ENCODE assay signal across 8 cellular contexts in genomic region chr11:78350101-78350645, GRCh38.
A peak's percentile ranks its signal among the peaks of the same experiment; 100 is the strongest.
DNase-seq lines count a peak whose midpoint lies in the region; ATAC-seq and TF ChIP-seq lines count a peak whose summit lies in the region.

No MANE protein-coding gene starts in this region.

- TF ChIP-seq CTCF in gastroesophageal sphincter (IDR thresholded peaks at IDR 0.05) (no peak), psoas muscle (IDR thresholded peaks at IDR 0.05) (no peak)

- TF ChIP-seq EP300 in gastroesophageal sphincter (IDR thresholded peaks at IDR 0.05) = no peak

- H3K27me3 ChIP-seq in gastroesophageal sphincter (no peaks in the 10 kb centered on the region), psoas muscle (ENCODE audit: insufficient read depth in 3 of 3, low read length in 2 of 3) (no peaks in the 10 kb centered on the region)

- ATAC-seq in gastroesophageal sphincter (peak; percentile 29), psoas muscle (peak in 1 of 4 donors; percentile 32), GM18909 (IDR thresholded peaks at IDR 0.05; ENCODE audit: poor library complexity, unreplicated experiment) (no peak), HG02973 (IDR thresholded peaks at IDR 0.05; ENCODE audit: unreplicated experiment) (no peak)

- no peaks in the 10 kb centered on the region for H3K9me3 ChIP-seq in gastroesophageal sphincter
- no peaks in the 10 kb centered on the region for H3K9me3 ChIP-seq in psoas muscle

- no peaks in the 10 kb centered on the region for H3K36me3 ChIP-seq in gastroesophageal sphincter
- no peaks in the 10 kb centered on the region for H3K36me3 ChIP-seq in psoas muscle (ENCODE audit: insufficient read depth in 1 of 2, low read depth in 1 of 2)

- 6 to 17% methylated on average over 5 to 6 of the region's 6 CpGs for WGBS in gastroesophageal sphincter (ENCODE audit: low coverage in 1 of 2), 2 donors
- 15 to 16% (median 16%) methylated on average over 6 of the region's 6 CpGs for WGBS in psoas muscle, 3 donors

- intact Hi-C loops in psoas muscle (cut with DNase I) = loop anchor here in 1 of 2 donors (10.0 kb wide), 1 partner anchor 65 kb away; the partner anchor contains the start of gene GAB2

- H3K4me1 ChIP-seq in gastroesophageal sphincter (peaks cover 16 to 80% (median 36%) of the 10 kb centered on the region in 3 donors), psoas muscle (peaks cover 13% of the 10 kb centered on the region)

- TF ChIP-seq POLR2A in gastroesophageal sphincter (IDR thresholded peaks at IDR 0.05) = no peak

- DNase-seq in SIG-M5 treated with dmso at 0.1 percent for 504 hours (lab: John Stamatoyannopoulos, UW; ENCODE audit: unreplicated experiment) (peak; percentile 83), SIG-M5 (lab: John Stamatoyannopoulos, UW) (no peak), SKM-1 treated with dmso at 0.1 percent for 144 hours (lab: John Stamatoyannopoulos, UW; ENCODE audit: unreplicated experiment) (peak; percentile 84), psoas muscle (no peak), germinal center (ENCODE audit: low spot score) (no peak)

- H3K4me3 ChIP-seq in gastroesophageal sphincter (peak overlapping the region; percentile 24 to 30), psoas muscle (peak overlapping the region; percentile 42)

- peak overlapping the region; percentile 30 to 72 (median 70) for H3K27ac ChIP-seq in gastroesophageal sphincter
- H3K27ac ChIP-seq in psoas muscle = peak overlapping the region; percentile 21

Comparison
In these comparisons a context has a peak if more than half of its experiments do, and no peak if none do; other contexts are left out.
1. DNase-seq: peak in SIG-M5 treated with dmso at 0.1 percent for 504 hours (single experiment) and SKM-1 treated with dmso at 0.1 percent for 144 hours (single experiment); none in SIG-M5 (single experiment), psoas muscle (0 of 2) and germinal center (single experiment).